12 cellular contexts compared by ENCODE assay signal in genomic region chr19:34994643-34995471, GRCh38. TPM values are rescaled to one million over a fixed set of nuclear protein-coding genes. Genes with fewer than 3 reads are reported as not detected.
DNase-seq lines count a peak whose midpoint lies in the region; ATAC-seq and TF ChIP-seq lines count a peak whose summit lies in the region.
"Had no signal": no experiment of that assay in that cellular context is flagged by ENCODE, and none has a peak within 500 bp of the region (broad histone marks: within the 10 kb centered on the region; RNA-seq: fewer than 3 reads in every experiment).

No MANE protein-coding gene starts in this region.

- H3K36me3 Mint-ChIP-seq in natural killer cell (no peaks in the 10 kb centered on the region), endodermal cell (ENCODE audit: low read depth) (no peaks in the 10 kb centered on the region)
- no peaks in the 10 kb centered on the region for H3K36me3 Mint-ChIP-seq in natural killer cell treated with Interleukin-12 subunit alpha and Interleukin-12 subunit beta and Interleukin-15 and Interleukin-18, amount 100 ng/mL, for 72 hours
- H3K36me3 Mint-ChIP-seq in naive thymus-derived CD8-positive, alpha-beta T cell, result no peaks in the 10 kb centered on the region

- H3K4me3 ChIP-seq in endodermal cell (ENCODE audit: low read length) (no peak overlapping the region), aorta (ENCODE audit: low read length in 2 of 2) (no peak overlapping the region), foreskin fibroblast (ENCODE audit: low read depth in 1 of 2, low read length in 2 of 2) (no peak overlapping the region)

- WGBS in endodermal cell (ENCODE audit: insufficient coverage in 1 of 2, insufficient read length in 1 of 2), 2 experiments, result 91 to 100% methylated on average over 7 to 16 of the region's 16 CpGs
- 53 to 56% methylated on average over 16 of the region's 16 CpGs for WGBS in aorta, 2 donors

- H3K9me3 Mint-ChIP-seq in natural killer cell (no peaks in the 10 kb centered on the region), endodermal cell (peaks cover 6% of the 10 kb centered on the region)
- no peaks in the 10 kb centered on the region for H3K9me3 Mint-ChIP-seq in natural killer cell treated with Interleukin-12 subunit alpha and Interleukin-12 subunit beta and Interleukin-15 and Interleukin-18, amount 100 ng/mL, for 72 hours
- peaks cover 0 to 1% (median 0%) of the 10 kb centered on the region in 9 donors for H3K9me3 Mint-ChIP-seq in naive thymus-derived CD8-positive, alpha-beta T cell

- intact Hi-C loops in natural killer cell (cut with micrococcal nuclease) (no loop called here), aorta (cut with DNase I) (no loop called here)

- H3K27ac Mint-ChIP-seq in natural killer cell (peak overlapping the region in 1 of 2 donors; percentile 2), endodermal cell (no peak overlapping the region)
- peak overlapping the region in 1 of 2 donors; percentile 15 for H3K27ac Mint-ChIP-seq in natural killer cell treated with Interleukin-12 subunit alpha and Interleukin-12 subunit beta and Interleukin-15 and Interleukin-18, amount 100 ng/mL, for 72 hours
- H3K27ac Mint-ChIP-seq in naive thymus-derived CD8-positive, alpha-beta T cell, result peak overlapping the region in 6 of 10 donors; percentile 37 to 99 (median 55)

- H3K27ac ChIP-seq in endodermal cell (ENCODE audit: low read depth, low read length) (no peak overlapping the region), aorta (ENCODE audit: low read depth in 1 of 2, low read length in 2 of 2) (no peak overlapping the region)

- H3K27me3 Mint-ChIP-seq in natural killer cell (ENCODE audit: low read depth in 2 of 2) (peaks cover 0 to 3% of the 10 kb centered on the region in 2 donors), endodermal cell (ENCODE audit: insufficient read depth) (no peaks in the 10 kb centered on the region)
- H3K27me3 Mint-ChIP-seq in natural killer cell treated with Interleukin-12 subunit alpha and Interleukin-12 subunit beta and Interleukin-15 and Interleukin-18, amount 100 ng/mL, for 72 hours, result no peaks in the 10 kb centered on the region
- H3K27me3 Mint-ChIP-seq in naive thymus-derived CD8-positive, alpha-beta T cell, result no peaks in the 10 kb centered on the region

- no peak for DNase-seq in natural killer cell
- no peak for DNase-seq in natural killer cell treated with Interleukin-12 subunit alpha and Interleukin-12 subunit beta and Interleukin-15 and Interleukin-18, amount 100 ng/mL, for 72 hours (ENCODE audit: low spot score)
- peak; percentile 32 for DNase-seq in endodermal cell
- DNase-seq in naive thymus-derived CD8-positive, alpha-beta T cell, result peak in 1 of 10 donors; percentile 34
- peak; percentile 74 to 76 for DNase-seq in aorta
- DNase-seq in foreskin fibroblast, result no peak
- DNase-seq in activated CD4-positive, alpha-beta T cell treated with anti-CD3 and anti-CD28 coated beads for 4 hours, result no peak
- DNase-seq: cerebellar nuclear complex; NCI-H1436 treated with DMSO at 0.1 percent for 48 hours; retina; stimulated activated CD8-positive, alpha-beta memory T cell treated with anti-CD3 and anti-CD28 coated beads, Interleukin-4, amount 100 ng/mL, for 48 hours had no signal

- H3K4me3 Mint-ChIP-seq in natural killer cell (peak overlapping the region; percentile 54), endodermal cell (no peak overlapping the region)
- H3K4me3 Mint-ChIP-seq in natural killer cell treated with Interleukin-12 subunit alpha and Interleukin-12 subunit beta and Interleukin-15 and Interleukin-18, amount 100 ng/mL, for 72 hours, result no peak overlapping the region
- H3K4me3 Mint-ChIP-seq in naive thymus-derived CD8-positive, alpha-beta T cell, result peak overlapping the region in 1 of 10 donors; percentile 18

- H3K27me3 ChIP-seq in endodermal cell (ENCODE audit: control insufficient read depth, insufficient read depth, low read length, poor library complexity, severe bottlenecking) (no peaks in the 10 kb centered on the region), aorta (ENCODE audit: control insufficient read depth in 1 of 2, insufficient read depth in 2 of 2, low read length in 1 of 2) (no peaks in the 10 kb centered on the region)

- H3K9ac ChIP-seq in endodermal cell (ENCODE audit: extremely low read depth, low read length, poor library complexity, severe bottlenecking), result no peak overlapping the region

- H3K4me1 Mint-ChIP-seq in natural killer cell, result peaks cover 27 to 50% of the 10 kb centered on the region in 2 donors
- peaks cover 23 to 39% of the 10 kb centered on the region in 2 donors for H3K4me1 Mint-ChIP-seq in natural killer cell treated with Interleukin-12 subunit alpha and Interleukin-12 subunit beta and Interleukin-15 and Interleukin-18, amount 100 ng/mL, for 72 hours (ENCODE audit: low read depth in 2 of 2)
- H3K4me1 Mint-ChIP-seq in endodermal cell, result peaks cover 14% of the 10 kb centered on the region
- peaks cover 26 to 85% (median 65%) of the 10 kb centered on the region in 4 donors for H3K4me1 Mint-ChIP-seq in naive thymus-derived CD8-positive, alpha-beta T cell

- H3K36me3 ChIP-seq in endodermal cell (ENCODE audit: control insufficient read depth, insufficient read depth, low read length) (no peaks in the 10 kb centered on the region), aorta (ENCODE audit: control insufficient read depth in 1 of 2, insufficient read depth in 2 of 2, low read length in 1 of 2) (no peaks in the 10 kb centered on the region)

- H3K9me3 ChIP-seq in endodermal cell (ENCODE audit: control insufficient read depth, low read length) (no peaks in the 10 kb centered on the region), aorta (ENCODE audit: control insufficient read depth, low read length) (no peaks in the 10 kb centered on the region)

- TF ChIP-seq CTCF in natural killer cell (IDR thresholded peaks at IDR 0.05), result no peak
- no peak for TF ChIP-seq CTCF in endodermal cell (conservative IDR thresholded peaks at IDR 0.05)
- TF ChIP-seq CTCF in foreskin fibroblast (IDR thresholded peaks at IDR 0.05; ENCODE audit: low read depth, low read length), result no peak

- H3K4me1 ChIP-seq in endodermal cell (ENCODE audit: control insufficient read depth, insufficient read depth, low read length) (no peaks in the 10 kb centered on the region), aorta (ENCODE audit: control insufficient read depth in 1 of 2, insufficient read depth in 2 of 2, low read length in 2 of 2) (no peaks in the 10 kb centered on the region)

- POLR2A ChIA-PET in naive thymus-derived CD8-positive, alpha-beta T cell (lab: Charles Lee), result interaction anchor here (34.7 to 49.8 kb wide), 2 partner anchors 11 kb away, joined by 1459 read pairs; partner anchors contain the start of genes GRAMD1A and ZNF792

- ATAC-seq in natural killer cell, result peak in 1 of 3 donors; percentile 18
- ATAC-seq in natural killer cell treated with Interleukin-12 subunit alpha and Interleukin-12 subunit beta and Interleukin-15 and Interleukin-18, amount 100 ng/mL, for 72 hours, result no peak
- no peak for ATAC-seq in naive thymus-derived CD8-positive, alpha-beta T cell
- peak; percentile 47 for ATAC-seq in aorta (ENCODE audit: low FRiP score)
- no peak for ATAC-seq in GM18517 (IDR thresholded peaks at IDR 0.05; ENCODE audit: unreplicated experiment)

RNA-seq across cellular contexts. Expression of gene GRAMD1A, which starts 5.3 kb away (rescaled TPM):
- 10 to 100 TPM; 57.6 to 80.3 (median 66.6) TPM for total RNA-seq in natural killer cell
- total RNA-seq in natural killer cell treated with Interleukin-12 subunit alpha and Interleukin-12 subunit beta and Interleukin-15 and Interleukin-18, amount 100 ng/mL, for 72 hours, result 100 to 1,000 TPM in 1 of 2 donors, 10 to 100 TPM in 1; 57.8 to 106 TPM
- total RNA-seq in endodermal cell, result 100 to 1,000 TPM; 115 to 137 TPM
- 101 TPM for polyA plus RNA-seq in endodermal cell (2013, experiment 1 of 2)
- 87.3 TPM for polyA plus RNA-seq in endodermal cell (2013, experiment 2 of 2)
- total RNA-seq in naive thymus-derived CD8-positive, alpha-beta T cell, result 100 to 1,000 TPM; 317 to 335 TPM
- polyA plus RNA-seq in naive thymus-derived CD8-positive, alpha-beta T cell, result 10 to 100 TPM; 29.5 to 77.0 (median 42.0) TPM
- total RNA-seq in aorta, result 10 to 100 TPM; 65.7 to 92.7 TPM
- 10 to 100 TPM; 13.4 to 59.0 TPM for polyA plus RNA-seq in aorta

RNA-seq across cellular contexts. Expression of gene ZNF792, which starts 30.8 kb away (rescaled TPM):
- total RNA-seq in natural killer cell, result 10 to 100 TPM; 11.9 to 19.6 (median 16.2) TPM
- 1 to 10 TPM; 7.7 to 8.2 TPM for total RNA-seq in natural killer cell treated with Interleukin-12 subunit alpha and Interleukin-12 subunit beta and Interleukin-15 and Interleukin-18, amount 100 ng/mL, for 72 hours
- 10 to 100 TPM; 30.2 to 32.1 TPM for total RNA-seq in endodermal cell
- polyA plus RNA-seq in endodermal cell (2013, experiment 1 of 2), result 4.6 TPM
- 5.4 TPM for polyA plus RNA-seq in endodermal cell (2013, experiment 2 of 2)
- 10 to 100 TPM; 34.4 to 35.5 TPM for total RNA-seq in naive thymus-derived CD8-positive, alpha-beta T cell
- polyA plus RNA-seq in naive thymus-derived CD8-positive, alpha-beta T cell, result 10 to 100 TPM in 2 of 3 donors, 1 to 10 TPM in 1; 9.7 to 18.7 (median 16.0) TPM
- 10 to 100 TPM in 1 of 2 donors, 1 to 10 TPM in 1; 5.2 to 13.5 TPM for total RNA-seq in aorta
- polyA plus RNA-seq in aorta, result 1 to 10 TPM; 1.0 to 1.8 TPM

RNA-seq across cellular contexts. Expression of gene SCN1B, which starts 35.4 kb away (rescaled TPM):
- total RNA-seq in natural killer cell (1 to 10 TPM in 2 of 3 donors, under 1 TPM in 1; 0.94 to 1.5 (median 1.1) TPM), endodermal cell (1 to 10 TPM; 1.4 to 1.5 TPM), aorta (10 to 100 TPM; 11.9 to 21.4 TPM)
- total RNA-seq in natural killer cell treated with Interleukin-12 subunit alpha and Interleukin-12 subunit beta and Interleukin-15 and Interleukin-18, amount 100 ng/mL, for 72 hours, result under 1 TPM; 0.52 to 0.95 TPM
- 1.7 TPM for polyA plus RNA-seq in endodermal cell (2013, experiment 1 of 2)
- 2.5 TPM for polyA plus RNA-seq in endodermal cell (2013, experiment 2 of 2)
- total RNA-seq in naive thymus-derived CD8-positive, alpha-beta T cell, result 1 to 10 TPM; 1.6 to 2.1 TPM
- polyA plus RNA-seq in naive thymus-derived CD8-positive, alpha-beta T cell, result under 1 TPM in 2 of 3 donors, not detected in 1; 0.27 to 0.28 TPM
- 10 to 100 TPM in 1 of 2 donors, 1 to 10 TPM in 1; 9.9 to 15.3 TPM for polyA plus RNA-seq in aorta

RNA-seq across cellular contexts. Expression of gene HPN, which starts 46.7 kb away (rescaled TPM):
- not detected for total RNA-seq in natural killer cell
- under 1 TPM in 1 of 2 donors, not detected in 1; 0.31 TPM for total RNA-seq in natural killer cell treated with Interleukin-12 subunit alpha and Interleukin-12 subunit beta and Interleukin-15 and Interleukin-18, amount 100 ng/mL, for 72 hours
- total RNA-seq in endodermal cell, result 10 to 100 TPM; 29.0 to 49.6 TPM
- 2.7 TPM for polyA plus RNA-seq in endodermal cell (2013, experiment 1 of 2)
- 2.8 TPM for polyA plus RNA-seq in endodermal cell (2013, experiment 2 of 2)
- under 1 TPM in 1 of 2 experiments, not detected in 1; 0.16 TPM for total RNA-seq in naive thymus-derived CD8-positive, alpha-beta T cell
- polyA plus RNA-seq in naive thymus-derived CD8-positive, alpha-beta T cell, result under 1 TPM in 1 of 3 donors, not detected in 2; 0.16 TPM
- 1 to 10 TPM in 1 of 2 donors, under 1 TPM in 1; 0.71 to 2.7 TPM for total RNA-seq in aorta
- polyA plus RNA-seq in aorta, result not detected

Comparison
In these comparisons a context has a peak if more than half of its experiments do, and no peak if none do; other contexts are left out.
1. DNase-seq: peak in endodermal cell (single experiment) and aorta (2 of 2); none in natural killer cell (single experiment), natural killer cell treated with Interleukin-12 subunit alpha and Interleukin-12 subunit beta and Interleukin-15 and Interleukin-18, amount 100 ng/mL, for 72 hours (single experiment), foreskin fibroblast (0 of 2) and activated CD4-positive, alpha-beta T cell treated with anti-CD3 and anti-CD28 coated beads for 4 hours (0 of 2).
2. RNA of gene SCN1B, which starts 35.4 kb away (total RNA-seq): 11.9 to 21.4 TPM in aorta; 1.6 to 2.1 TPM in naive thymus-derived CD8-positive, alpha-beta T cell, 1.4 to 1.5 TPM in endodermal cell, 0.94 to 1.5 TPM in natural killer cell and 0.52 to 0.95 TPM in natural killer cell treated with Interleukin-12 subunit alpha and Interleukin-12 subunit beta and Interleukin-15 and Interleukin-18, amount 100 ng/mL, for 72 hours; every median in the first group is over 4 times any median in the second.